8 cellular contexts compared by ENCODE assay signal in the genomic region with DNA sequence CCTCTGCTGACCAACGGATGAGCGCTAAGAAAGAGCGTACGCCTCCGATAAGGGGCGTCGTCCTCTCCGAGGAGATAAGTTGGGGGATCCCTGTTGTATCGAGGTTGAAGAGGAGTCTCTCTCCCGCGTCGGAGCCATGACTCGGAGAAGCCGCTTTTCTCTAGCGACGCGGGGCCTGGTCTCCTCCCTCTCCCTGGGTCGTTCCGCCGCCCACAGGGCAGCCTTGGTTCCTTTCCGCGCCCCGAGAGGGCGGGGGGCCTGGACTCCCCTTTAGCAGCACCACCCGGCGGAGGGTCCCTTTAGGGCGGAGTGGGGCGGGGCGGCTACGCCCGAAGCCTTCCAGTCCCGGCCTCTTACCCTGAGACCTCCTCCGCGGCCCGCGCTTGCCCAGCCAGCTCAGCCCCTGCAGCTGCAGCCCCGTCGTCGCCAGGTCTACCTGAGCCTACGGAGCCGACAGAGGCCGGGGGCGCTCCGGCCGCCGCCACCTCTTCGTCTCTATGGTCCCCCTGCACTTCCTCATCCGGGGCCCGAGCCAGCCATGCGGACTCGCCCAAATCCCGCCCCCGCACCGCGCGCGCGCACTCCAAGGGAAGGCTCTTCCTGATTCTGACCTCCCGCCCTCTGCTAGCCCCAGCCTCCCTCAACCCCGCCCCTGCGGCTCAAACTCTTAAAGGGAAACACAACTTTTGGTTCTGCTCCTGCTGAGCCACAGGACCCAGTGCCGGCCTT. TPM values are rescaled to one million over a fixed set of nuclear protein-coding genes. Genes with fewer than 3 reads are reported as not detected.
DNase-seq lines count a peak whose midpoint lies in the region; ATAC-seq and TF ChIP-seq lines count a peak whose summit lies in the region.

A gene (minus strand): TSS at position 497 of the 729 bp plus-strand sequence. CDS start 11,272 bp downstream, outside the sequence.

- WGBS in mammary epithelial cell (ENCODE audit: low coverage, missing lambda C conversion rate): 0% methylated on average over 24 of the region's 62 CpGs

- POLR2A ChIA-PET in AG04450 (lab: Yijun Ruan, JAX): no interaction called here

- peak; percentile 21; the same call in 1 of the 2 replicates for TF ChIP-seq CTCF in AG04450 (IDR thresholded peaks at IDR 0.05; ENCODE audit: low read depth, low read length)
- no peak for TF ChIP-seq CTCF in WI38 (IDR thresholded peaks at IDR 0.05; ENCODE audit: low read depth, low read length)
- TF ChIP-seq CTCF in mammary epithelial cell (conservative IDR thresholded peaks at IDR 0.05 in 1 of 2, IDR thresholded peaks at IDR 0.05 in 1 of 2; ENCODE audit: extremely low read depth in 1 of 2, insufficient read depth in 1 of 2, low read depth in 1 of 2, low read length in 2 of 2): peak in 1 of 2 donors; percentile 3

- H3K27ac ChIP-seq in AG04450 (ENCODE audit: low read depth, low read length): peak within 1 kb of the TSS; percentile 73
- peak within 1 kb of the TSS; percentile 73 for H3K27ac ChIP-seq in mammary epithelial cell (ENCODE audit: insufficient read depth, low read depth, low read length)
- peak within 1 kb of the TSS; percentile 74 for H3K27ac ChIP-seq in skeletal muscle tissue (ENCODE audit: low read depth, low read length)

- ATAC-seq in GM18909 (IDR thresholded peaks at IDR 0.05; ENCODE audit: poor library complexity, unreplicated experiment): peak; percentile 63
- ATAC-seq in HG03159 (IDR thresholded peaks at IDR 0.05; ENCODE audit: unreplicated experiment): peak; percentile 56

- H3K9me3 ChIP-seq in AG04450 (ENCODE audit: control insufficient read depth, insufficient read depth, low read length): no peaks in the 10 kb centered on the region
- H3K9me3 ChIP-seq in mammary epithelial cell (replicated peaks; ENCODE audit: insufficient read depth, low read length): no peaks in the 10 kb centered on the region
- H3K9me3 ChIP-seq in iPS-18c (ENCODE audit: control insufficient read depth, insufficient read depth, low read length): peaks cover 3% of the 10 kb centered on the region
- no peaks in the 10 kb centered on the region for H3K9me3 ChIP-seq in skeletal muscle tissue (ENCODE audit: control insufficient read depth in 3 of 3, low read length in 3 of 3)

- peaks cover 23% of the 10 kb centered on the region for H3K4me1 ChIP-seq in mammary epithelial cell (ENCODE audit: insufficient read depth, low read length)
- peaks cover 35 to 45% (median 39%) of the 10 kb centered on the region in 3 donors for H3K4me1 ChIP-seq in skeletal muscle tissue (ENCODE audit: control insufficient read depth in 3 of 3, insufficient read depth in 3 of 3, low read length in 3 of 3)

- in situ Hi-C loops in mammary epithelial cell (cut with MboI; ENCODE audit: low sequenced_read_pairs in 2 of 2): loop anchor here in 1 of 2 donors (10.0 kb wide), 1 partner anchor 85 kb away; a partner anchor contains a TSS

- peak within 1 kb of the TSS; percentile 83 for H3K4me2 ChIP-seq in mammary epithelial cell (ENCODE audit: insufficient read depth, low read depth, low read length)

- dilution Hi-C loops in mammary epithelial cell (cut with HindIII; ENCODE audit: low sequenced_read_pairs): loop anchor here (5.0 to 10.0 kb wide), 3 partner anchors 45 to 82 kb away; no protein-coding TSS in a partner anchor

- H3K4me3 ChIP-seq in AG04450 (ENCODE audit: low read depth, low read length) (peak within 1 kb of the TSS; percentile 87), WI38 (ENCODE audit: low read depth, low read length) (peak within 1 kb of the TSS; percentile 99), mammary epithelial cell (replicated peaks in 1 of 3; ENCODE audit: insufficient read depth in 1 of 3, low read depth in 2 of 3, low read length in 3 of 3) (peak within 1 kb of the TSS; percentile 70 to 84 (median 72)), iPS-18c (ENCODE audit: insufficient read depth, low read depth, low read length) (peak within 1 kb of the TSS; percentile 98), skeletal muscle tissue (ENCODE audit: low read length in 3 of 3) (peak within 1 kb of the TSS; percentile 86 to 94 (median 88))

- peak within 1 kb of the TSS; percentile 98 for H3K9ac ChIP-seq in mammary epithelial cell (ENCODE audit: insufficient read depth, low read length)
- peak within 1 kb of the TSS; percentile 81 to 95 (median 92) for H3K9ac ChIP-seq in skeletal muscle tissue (ENCODE audit: low read depth in 1 of 3, low read length in 3 of 3)

- intact Hi-C loops in mammary epithelial cell (cut with micrococcal nuclease): loop anchor here (2.0 to 10.0 kb wide), 5 partner anchors 15 to 253 kb away; a partner anchor contains a TSS

- H3K27me3 ChIP-seq in AG04450 (ENCODE audit: control insufficient read depth, insufficient read depth, low read length): no peaks in the 10 kb centered on the region
- no peaks in the 10 kb centered on the region for H3K27me3 ChIP-seq in mammary epithelial cell (ENCODE audit: insufficient read depth, low read length)
- no peaks in the 10 kb centered on the region for H3K27me3 ChIP-seq in skeletal muscle tissue (ENCODE audit: control insufficient read depth in 3 of 3, insufficient read depth in 3 of 3, low read length in 3 of 3)

- H3K79me2 ChIP-seq in mammary epithelial cell (ENCODE audit: insufficient read depth, low read length): peaks cover 54% of the 10 kb centered on the region

- TSS peak; percentile 24 for BruUV-seq in mammary epithelial cell (replicated peaks; lab: Mats Ljungman, UMichigan)

- no peaks in the 10 kb centered on the region for H4K20me1 ChIP-seq in mammary epithelial cell (ENCODE audit: insufficient read depth, low read length)

- H3K36me3 ChIP-seq in mammary epithelial cell (ENCODE audit: insufficient read depth, low read length): peaks cover 9% of the 10 kb centered on the region
- peaks cover 0 to 9% (median 2%) of the 10 kb centered on the region in 3 donors for H3K36me3 ChIP-seq in skeletal muscle tissue (ENCODE audit: control insufficient read depth in 3 of 3, insufficient read depth in 3 of 3, low read length in 3 of 3)

- DNase-seq in AG04450 (ENCODE audit: low read depth, low spot score): peak; percentile 77
- DNase-seq in NCI-H2227 treated with DMSO at 0.1 percent for 48 hours (lab: John Stamatoyannopoulos, UW): peak; percentile 88
- DNase-seq in mammary epithelial cell: peak; percentile 95

- H2AFZ ChIP-seq in mammary epithelial cell (ENCODE audit: low read depth, low read length): peak within 1 kb of the TSS; percentile 87

- CTCF ChIA-PET in AG04450 (lab: Charles Lee) (interaction anchor here (1.2 kb wide), 2 partner anchors 85 to 221 kb away, joined by 3 to 4 read pairs; no protein-coding TSS in a partner anchor), mammary epithelial cell (lab: Charles Lee; ENCODE audit: low non-redundant PET) (interaction anchor here (1.3 kb wide), 1 partner anchor 221 kb away, joined by 4 read pairs; no protein-coding TSS in a partner anchor)

RNA-seq across cellular contexts. Expression of the gene that starts here (rescaled TPM):
- polyA plus RNA-seq in AG04450 (2011; rRNA removed) (14.9 and 16.3 TPM in 2 replicates), mammary epithelial cell (11.7 TPM)
- 64.9 and 71.7 TPM in 2 replicates for polyA minus RNA-seq in AG04450 (2011; rRNA and poly(A)+ RNA removed)
- total RNA-seq in mammary epithelial cell (10 to 100 TPM; 28.7 to 39.3 TPM), skeletal muscle tissue (16.7 TPM)
- polyA minus RNA-seq in mammary epithelial cell: 83.9 TPM

Comparison
In these comparisons a context has a peak if more than half of its experiments do, and no peak if none do; other contexts are left out.
1. Peak in every context shown above with its lines: DNase-seq, ATAC-seq, H3K4me3 ChIP-seq and H3K27ac ChIP-seq.